Comparison of ENCODE assay signal across 8 cellular contexts in the genomic region with DNA sequence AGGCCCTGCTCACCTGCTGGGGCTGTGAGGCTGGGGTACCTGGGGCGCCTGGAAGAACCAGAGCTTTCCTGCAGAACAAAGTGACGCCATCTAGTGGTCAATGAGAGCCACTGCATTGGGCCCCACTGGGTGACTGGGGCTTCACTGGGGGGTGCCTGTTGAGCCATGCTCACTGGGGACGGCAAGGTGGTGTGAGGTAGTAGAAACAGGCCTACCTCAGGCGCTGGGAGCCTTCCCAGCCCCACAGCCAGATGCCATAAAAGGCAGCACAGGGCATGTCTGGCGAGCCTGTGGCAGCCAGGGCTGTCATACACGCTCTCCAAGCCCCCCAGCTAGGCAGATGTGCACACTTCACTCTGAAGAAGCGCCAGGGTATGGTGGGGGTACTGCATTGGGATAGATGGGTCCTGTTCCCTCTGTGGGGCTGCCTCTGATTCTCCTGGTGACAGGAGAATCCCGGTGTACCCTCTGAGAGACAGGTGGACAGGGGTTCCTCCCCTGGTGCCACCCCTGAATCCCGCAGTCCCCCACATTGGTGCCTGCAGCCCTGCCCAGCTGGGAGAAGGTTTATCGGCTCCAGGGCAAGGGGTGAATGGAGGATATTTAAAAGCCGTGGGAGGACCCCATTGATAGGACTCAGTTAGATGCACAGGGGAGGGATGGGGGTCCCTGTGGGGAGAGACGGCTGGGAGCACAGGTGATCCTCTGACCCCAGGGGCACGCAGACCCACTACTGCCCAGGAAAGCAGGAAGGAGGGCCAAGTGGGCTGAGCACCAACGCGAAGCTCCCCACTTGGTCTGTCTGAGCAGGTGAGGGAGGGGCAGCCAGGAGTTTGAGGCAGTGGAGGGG.
DNase-seq lines count a peak whose midpoint lies in the region; ATAC-seq, FAIRE-seq and TF ChIP-seq lines count a peak whose summit lies in the region.

No MANE protein-coding gene starts in this region.

- TF ChIP-seq CTCF in cardiac muscle cell (IDR thresholded peaks at IDR 0.05; ENCODE audit: low read depth, low read length) (peak; percentile 93), astrocyte (IDR thresholded peaks at IDR 0.05; ENCODE audit: insufficient read depth, low read depth, low read length) (peak; percentile 61), thoracic aorta (IDR thresholded peaks at IDR 0.05) (peak; percentile 57)

- H3K27ac ChIP-seq in cardiac muscle cell: no peak overlapping the region
- H3K27ac ChIP-seq in astrocyte (ENCODE audit: low read depth, low read length): no peak overlapping the region
- H3K27ac ChIP-seq in thoracic aorta: no peak overlapping the region

- ATAC-seq in Right ventricle myocardium superior (ENCODE audit: poor library complexity) (no peak), SK-N-SH treated with all-trans-retinoic acid at 6 μM for 48 hours (peak; percentile 72), thoracic aorta (ENCODE audit: insufficient number of reproducible peaks, low FRiP score, low read depth) (no peak), GM21529 (IDR thresholded peaks at IDR 0.05; ENCODE audit: unreplicated experiment) (no peak), GM18868 (IDR thresholded peaks at IDR 0.05; ENCODE audit: unreplicated experiment) (no peak)

- H3K4me1 Mint-ChIP-seq in astrocyte (ENCODE audit: low read depth, unreplicated experiment): peaks cover 5% of the 10 kb centered on the region

- H3K36me3 ChIP-seq in cardiac muscle cell: no peaks in the 10 kb centered on the region
- no peaks in the 10 kb centered on the region for H3K36me3 ChIP-seq in astrocyte (ENCODE audit: insufficient read depth, low read length)
- H3K36me3 ChIP-seq in thoracic aorta: no peaks in the 10 kb centered on the region

- peaks cover 3% of the 10 kb centered on the region for H3K27me3 Mint-ChIP-seq in astrocyte (ENCODE audit: low read depth, unreplicated experiment)

- H3K27me3 ChIP-seq in cardiac muscle cell: no peaks in the 10 kb centered on the region
- H3K27me3 ChIP-seq in astrocyte (ENCODE audit: insufficient read depth, low read length): no peaks in the 10 kb centered on the region
- no peaks in the 10 kb centered on the region for H3K27me3 ChIP-seq in thoracic aorta (replicated peaks; ENCODE audit: insufficient read depth)

- H3K4me3 Mint-ChIP-seq in astrocyte (ENCODE audit: unreplicated experiment): no peak overlapping the region

- no peak overlapping the region for H3K9ac ChIP-seq in astrocyte (ENCODE audit: low read length)

- no peaks in the 10 kb centered on the region for H4K20me1 ChIP-seq in astrocyte (ENCODE audit: insufficient read depth, low read length)

- no peaks in the 10 kb centered on the region for H3K9me3 Mint-ChIP-seq in astrocyte (ENCODE audit: unreplicated experiment)

- H3K4me2 ChIP-seq in astrocyte (ENCODE audit: low read length): no peak overlapping the region

- peak; percentile 39 to 42 for DNase-seq in cardiac muscle cell (ENCODE audit: low read depth in 1 of 2, low spot score in 1 of 2)
- no peak for DNase-seq in Right ventricle myocardium superior
- DNase-seq in astrocyte (ENCODE audit: low read depth): no peak
- DNase-seq in lung microvascular endothelial cell (ENCODE audit: low read depth in 2 of 2): peak; percentile 35 to 51
- DNase-seq in thoracic aorta (ENCODE audit: low spot score): no peak

- intact Hi-C loops in Right ventricle myocardium superior (cut with DNase I): no loop called here

- no peak for FAIRE-seq in astrocyte (lab: Jason Lieb, UNC)

- H3K36me3 Mint-ChIP-seq in astrocyte (ENCODE audit: low read depth, unreplicated experiment): peaks cover 7% of the 10 kb centered on the region

- H3K9me3 ChIP-seq in cardiac muscle cell (ENCODE audit: low read depth) (no peaks in the 10 kb centered on the region), astrocyte (ENCODE audit: insufficient read depth, low read depth, low read length) (no peaks in the 10 kb centered on the region), thoracic aorta (no peaks in the 10 kb centered on the region)

- H3K4me1 ChIP-seq in cardiac muscle cell (ENCODE audit: low read depth) (no peaks in the 10 kb centered on the region), astrocyte (ENCODE audit: insufficient read depth, low read length) (no peaks in the 10 kb centered on the region), thoracic aorta (ENCODE audit: control insufficient read depth in 1 of 2, low read depth in 2 of 2) (no peaks in the 10 kb centered on the region)

- no peaks in the 10 kb centered on the region for H3K79me2 ChIP-seq in astrocyte (ENCODE audit: insufficient read depth, low read length)

- no peak overlapping the region for H3K27ac Mint-ChIP-seq in astrocyte (ENCODE audit: unreplicated experiment)

- H3K4me3 ChIP-seq in cardiac muscle cell (no peak overlapping the region), astrocyte (ENCODE audit: insufficient read depth, low read depth, low read length) (no peak overlapping the region), thoracic aorta (no peak overlapping the region)

- no peak overlapping the region for H2AFZ ChIP-seq in astrocyte (ENCODE audit: low read depth, low read length)

TF ChIP-seq in SK-N-SH treated with all-trans-retinoic acid at 6 μM for 48 hours, 23 proteins besides CTCF, POLR2A, EP300 and RAD21:
- TF ChIP-seq ISL1 (CRISPR knock-in tag; IDR thresholded peaks at IDR 0.05) (no peak), CSDC2 (CRISPR knock-in tag; IDR thresholded peaks at IDR 0.05) (no peak), SNAI2 (CRISPR knock-in tag; IDR thresholded peaks at IDR 0.05) (no peak), ZNF8 (CRISPR knock-in tag; IDR thresholded peaks at IDR 0.05) (no peak), ZFP30 (CRISPR knock-in tag; IDR thresholded peaks at IDR 0.05) (no peak), BACH2 (CRISPR knock-in tag; IDR thresholded peaks at IDR 0.05; ENCODE audit: borderline replicate concordance) (no peak), OSR1 (CRISPR knock-in tag; IDR thresholded peaks at IDR 0.05) (no peak), ZC3H10 (CRISPR knock-in tag; IDR thresholded peaks at IDR 0.05) (no peak), ARNTL (CRISPR knock-in tag; IDR thresholded peaks at IDR 0.05; ENCODE audit: borderline replicate concordance, low read depth) (no peak)
- TF ChIP-seq, protein P1, sequence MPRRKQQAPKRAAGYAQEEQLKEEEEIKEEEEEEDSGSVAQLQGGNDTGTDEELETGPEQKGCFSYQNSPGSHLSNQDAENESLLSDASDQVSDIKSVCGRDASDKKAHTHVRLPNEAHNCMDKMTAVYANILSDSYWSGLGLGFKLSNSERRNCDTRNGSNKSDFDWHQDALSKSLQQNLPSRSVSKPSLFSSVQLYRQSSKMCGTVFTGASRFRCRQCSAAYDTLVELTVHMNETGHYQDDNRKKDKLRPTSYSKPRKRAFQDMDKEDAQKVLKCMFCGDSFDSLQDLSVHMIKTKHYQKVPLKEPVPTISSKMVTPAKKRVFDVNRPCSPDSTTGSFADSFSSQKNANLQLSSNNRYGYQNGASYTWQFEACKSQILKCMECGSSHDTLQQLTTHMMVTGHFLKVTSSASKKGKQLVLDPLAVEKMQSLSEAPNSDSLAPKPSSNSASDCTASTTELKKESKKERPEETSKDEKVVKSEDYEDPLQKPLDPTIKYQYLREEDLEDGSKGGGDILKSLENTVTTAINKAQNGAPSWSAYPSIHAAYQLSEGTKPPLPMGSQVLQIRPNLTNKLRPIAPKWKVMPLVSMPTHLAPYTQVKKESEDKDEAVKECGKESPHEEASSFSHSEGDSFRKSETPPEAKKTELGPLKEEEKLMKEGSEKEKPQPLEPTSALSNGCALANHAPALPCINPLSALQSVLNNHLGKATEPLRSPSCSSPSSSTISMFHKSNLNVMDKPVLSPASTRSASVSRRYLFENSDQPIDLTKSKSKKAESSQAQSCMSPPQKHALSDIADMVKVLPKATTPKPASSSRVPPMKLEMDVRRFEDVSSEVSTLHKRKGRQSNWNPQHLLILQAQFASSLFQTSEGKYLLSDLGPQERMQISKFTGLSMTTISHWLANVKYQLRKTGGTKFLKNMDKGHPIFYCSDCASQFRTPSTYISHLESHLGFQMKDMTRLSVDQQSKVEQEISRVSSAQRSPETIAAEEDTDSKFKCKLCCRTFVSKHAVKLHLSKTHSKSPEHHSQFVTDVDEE (CRISPR knock-in tag; IDR thresholded peaks at IDR 0.05): no peak
- TF ChIP-seq, protein P2, sequence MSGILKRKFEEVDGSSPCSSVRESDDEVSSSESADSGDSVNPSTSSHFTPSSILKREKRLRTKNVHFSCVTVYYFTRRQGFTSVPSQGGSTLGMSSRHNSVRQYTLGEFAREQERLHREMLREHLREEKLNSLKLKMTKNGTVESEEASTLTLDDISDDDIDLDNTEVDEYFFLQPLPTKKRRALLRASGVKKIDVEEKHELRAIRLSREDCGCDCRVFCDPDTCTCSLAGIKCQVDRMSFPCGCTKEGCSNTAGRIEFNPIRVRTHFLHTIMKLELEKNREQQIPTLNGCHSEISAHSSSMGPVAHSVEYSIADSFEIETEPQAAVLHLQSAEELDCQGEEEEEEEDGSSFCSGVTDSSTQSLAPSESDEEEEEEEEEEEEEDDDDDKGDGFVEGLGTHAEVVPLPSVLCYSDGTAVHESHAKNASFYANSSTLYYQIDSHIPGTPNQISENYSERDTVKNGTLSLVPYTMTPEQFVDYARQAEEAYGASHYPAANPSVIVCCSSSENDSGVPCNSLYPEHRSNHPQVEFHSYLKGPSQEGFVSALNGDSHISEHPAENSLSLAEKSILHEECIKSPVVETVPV (CRISPR knock-in tag; IDR thresholded peaks at IDR 0.05): no peak

Comparison
In these comparisons a context has a peak if more than half of its experiments do, and no peak if none do; other contexts are left out.
1. DNase-seq: peak in cardiac muscle cell (2 of 2) and lung microvascular endothelial cell (2 of 2); none in Right ventricle myocardium superior (single experiment), astrocyte (single experiment) and thoracic aorta (single experiment).
2. Peak in every context shown above with its lines, with median percentiles within 50 percentile points of each other: CTCF ChIP-seq.